In the genomic region with DNA sequence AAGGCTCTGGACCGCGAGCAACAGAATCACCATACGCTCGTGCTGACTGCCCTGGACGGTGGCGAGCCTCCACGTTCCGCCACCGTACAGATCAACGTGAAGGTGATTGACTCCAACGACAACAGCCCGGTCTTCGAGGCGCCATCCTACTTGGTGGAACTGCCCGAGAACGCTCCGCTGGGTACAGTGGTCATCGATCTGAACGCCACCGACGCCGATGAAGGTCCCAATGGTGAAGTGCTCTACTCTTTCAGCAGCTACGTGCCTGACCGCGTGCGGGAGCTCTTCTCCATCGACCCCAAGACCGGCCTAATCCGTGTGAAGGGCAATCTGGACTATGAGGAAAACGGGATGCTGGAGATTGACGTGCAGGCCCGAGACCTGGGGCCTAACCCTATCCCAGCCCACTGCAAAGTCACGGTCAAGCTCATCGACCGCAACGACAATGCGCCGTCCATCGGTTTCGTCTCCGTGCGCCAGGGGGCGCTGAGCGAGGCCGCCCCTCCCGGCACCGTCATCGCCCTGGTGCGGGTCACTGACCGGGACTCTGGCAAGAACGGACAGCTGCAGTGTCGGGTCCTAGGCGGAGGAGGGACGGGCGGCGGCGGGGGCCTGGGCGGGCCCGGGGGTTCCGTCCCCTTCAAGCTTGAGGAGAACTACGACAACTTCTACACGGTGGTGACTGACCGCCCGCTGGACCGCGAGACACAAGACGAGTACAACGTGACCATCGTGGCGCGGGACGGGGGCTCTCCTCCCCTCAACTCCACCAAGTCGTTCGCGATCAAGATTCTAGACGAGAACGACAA, we compare ENCODE assay signal across 11 cellular contexts. TPM values are rescaled to one million over a fixed set of nuclear protein-coding genes. Genes with fewer than 3 reads are reported as not detected.
DNase-seq lines count a peak whose midpoint lies in the region; ATAC-seq and TF ChIP-seq lines count a peak whose summit lies in the region.
"Had no signal": no experiment of that assay in that cellular context is flagged by ENCODE, and none has a peak within 500 bp of the region (broad histone marks: within the 10 kb centered on the region; RNA-seq: fewer than 3 reads in every experiment).

No MANE protein-coding gene starts in this region.

- peak overlapping the region in 3 of 4 donors; percentile 67 to 80 (median 78) for H3K27ac ChIP-seq in gastroesophageal sphincter

- peaks cover 2 to 5% of the 10 kb centered on the region in 2 donors for H3K9me3 Mint-ChIP-seq in natural killer cell
- H3K9me3 Mint-ChIP-seq in natural killer cell treated with Interleukin-12 subunit alpha and Interleukin-12 subunit beta and Interleukin-15 and Interleukin-18, amount 100 ng/mL, for 72 hours: no peaks in the 10 kb centered on the region
- peaks cover 2% of the 10 kb centered on the region for H3K9me3 Mint-ChIP-seq in nephron

- peaks cover 72% of the 10 kb centered on the region for H3K27me3 ChIP-seq in gastroesophageal sphincter

- H3K4me1 Mint-ChIP-seq in natural killer cell: peaks cover 11 to 12% of the 10 kb centered on the region in 2 donors
- peaks cover 0 to 4% of the 10 kb centered on the region in 2 donors for H3K4me1 Mint-ChIP-seq in natural killer cell treated with Interleukin-12 subunit alpha and Interleukin-12 subunit beta and Interleukin-15 and Interleukin-18, amount 100 ng/mL, for 72 hours (ENCODE audit: low read depth in 2 of 2)
- H3K4me1 Mint-ChIP-seq in nephron: peaks cover 20% of the 10 kb centered on the region

- peaks cover 0 to 44% (median 0%) of the 10 kb centered on the region in 3 donors for H3K4me1 ChIP-seq in gastroesophageal sphincter

- TF ChIP-seq EP300 in gastroesophageal sphincter (IDR thresholded peaks at IDR 0.05): no peak

- H3K4me3 Mint-ChIP-seq in natural killer cell (peak overlapping the region; percentile 17), nephron (peak overlapping the region; percentile 91 to 96 (median 92))
- H3K4me3 Mint-ChIP-seq in natural killer cell treated with Interleukin-12 subunit alpha and Interleukin-12 subunit beta and Interleukin-15 and Interleukin-18, amount 100 ng/mL, for 72 hours: no peak overlapping the region

- TF ChIP-seq CTCF in natural killer cell (IDR thresholded peaks at IDR 0.05) (no peak), gastroesophageal sphincter (IDR thresholded peaks at IDR 0.05) (peak in 3 of 4 experiments; percentile 26 to 71 (median 38)), nephron (IDR thresholded peaks at IDR 0.05; ENCODE audit: unreplicated experiment in 3 of 3) (peak; percentile 46 to 59 (median 50))

- intact Hi-C loops in natural killer cell (cut with micrococcal nuclease): no loop called here

- H3K36me3 ChIP-seq in gastroesophageal sphincter: no peaks in the 10 kb centered on the region

- ATAC-seq in natural killer cell (no peak), gastroesophageal sphincter (peak; percentile 62), GM19452 (IDR thresholded peaks at IDR 0.05; ENCODE audit: unreplicated experiment) (no peak)
- ATAC-seq in natural killer cell treated with Interleukin-12 subunit alpha and Interleukin-12 subunit beta and Interleukin-15 and Interleukin-18, amount 100 ng/mL, for 72 hours: no peak

- peaks cover 0 to 9% (median 0%) of the 10 kb centered on the region in 3 donors for H3K9me3 ChIP-seq in gastroesophageal sphincter

- H3K27me3 Mint-ChIP-seq in natural killer cell (ENCODE audit: low read depth in 2 of 2) (peaks cover 32 to 33% of the 10 kb centered on the region in 2 donors), nephron (ENCODE audit: low read depth) (peaks cover 63% of the 10 kb centered on the region)
- H3K27me3 Mint-ChIP-seq in natural killer cell treated with Interleukin-12 subunit alpha and Interleukin-12 subunit beta and Interleukin-15 and Interleukin-18, amount 100 ng/mL, for 72 hours: peaks cover 33 to 35% of the 10 kb centered on the region in 2 donors

- H3K36me3 Mint-ChIP-seq in natural killer cell (no peaks in the 10 kb centered on the region), nephron (ENCODE audit: low read depth) (peaks cover 32% of the 10 kb centered on the region)
- peaks cover 8% of the 10 kb centered on the region for H3K36me3 Mint-ChIP-seq in natural killer cell treated with Interleukin-12 subunit alpha and Interleukin-12 subunit beta and Interleukin-15 and Interleukin-18, amount 100 ng/mL, for 72 hours

- no peak for TF ChIP-seq POLR2A in gastroesophageal sphincter (IDR thresholded peaks at IDR 0.05)

- DNase-seq in natural killer cell (no peak), cerebellar nuclear complex (lab: John Stamatoyannopoulos, UW) (no peak), HuH-7.5 (ENCODE audit: low spot score) (no peak), HT-29 (ENCODE audit: low spot score) (no peak)
- DNase-seq in natural killer cell treated with Interleukin-12 subunit alpha and Interleukin-12 subunit beta and Interleukin-15 and Interleukin-18, amount 100 ng/mL, for 72 hours (ENCODE audit: low spot score): no peak
- DNase-seq: activated naive CD4-positive, alpha-beta T cell treated with anti-CD3 and anti-CD28 coated beads, Interleukin-2, amount 50 U/mL, for 16 hours; NCI-H748 treated with DMSO at 0.1 percent for 48 hours; stimulated activated CD4-positive, alpha-beta T cell treated with anti-CD3 and anti-CD28 coated beads, Interleukin-4, amount 100 ng/mL, for 1 hour had no signal

- H3K27ac Mint-ChIP-seq in natural killer cell (no peak overlapping the region), nephron (no peak overlapping the region)
- no peak overlapping the region for H3K27ac Mint-ChIP-seq in natural killer cell treated with Interleukin-12 subunit alpha and Interleukin-12 subunit beta and Interleukin-15 and Interleukin-18, amount 100 ng/mL, for 72 hours

- H3K4me3 ChIP-seq in gastroesophageal sphincter: peak overlapping the region; percentile 28 to 53

- WGBS in gastroesophageal sphincter (ENCODE audit: low coverage in 1 of 2), 2 donors: 0 to 4% methylated on average over 7 to 16 of the region's 77 CpGs

RNA-seq across cellular contexts. Expression of gene PCDH17, which starts 1.8 kb away (rescaled TPM):
- total RNA-seq in natural killer cell (not detected), gastroesophageal sphincter (1 to 10 TPM; 3.9 to 7.8 (median 4.8) TPM)
- total RNA-seq in natural killer cell treated with Interleukin-12 subunit alpha and Interleukin-12 subunit beta and Interleukin-15 and Interleukin-18, amount 100 ng/mL, for 72 hours: not detected
- total RNA-seq in HT-29 (2014; rRNA removed; shearing (Covaris generic)): not detected in 2 replicates
